ENCODE assay signal across 23 cellular contexts in genomic region chr14:63747836-63748235, GRCh38. TPM values are rescaled to one million over a fixed set of nuclear protein-coding genes. Genes with fewer than 3 reads are reported as not detected.
DNase-seq lines count a peak whose midpoint lies in the region; ATAC-seq and TF ChIP-seq lines count a peak whose summit lies in the region.
"Had no signal": no experiment of that assay in that cellular context is flagged by ENCODE, and none has a peak within 500 bp of the region (broad histone marks: within the 10 kb centered on the region; RNA-seq: fewer than 3 reads in every experiment).

No MANE protein-coding gene starts in this region.

- no peak overlapping the region for H3K27ac Mint-ChIP-seq in activated T-helper 17 cell treated with anti-CD3 and anti-CD28 coated beads, Interleukin-2, amount 50 U/mL, for 72 hours
- H3K27ac Mint-ChIP-seq: activated naive CD4-positive, alpha-beta T cell treated with anti-CD3 and anti-CD28 coated beads, Interleukin-2, amount 50 U/mL, for 24 hours; endodermal cell; natural killer cell treated with Interleukin-12 subunit alpha and Interleukin-12 subunit beta and Interleukin-15 and Interleukin-18, amount 100 ng/mL, for 72 hours; stimulated activated effector memory CD8-positive, alpha-beta T cell treated with anti-CD3 and anti-CD28 coated beads, Interleukin-12 subunit alpha, Interleukin-12 subunit beta, amount 100 ng/mL, for 72 hours had no signal

- peak overlapping the region; percentile 84 for H3K27ac ChIP-seq in 22Rv1
- H3K27ac ChIP-seq: prostate gland, tibial artery had no signal

- no peaks in the 10 kb centered on the region for H3K9me3 Mint-ChIP-seq in activated T-helper 17 cell treated with anti-CD3 and anti-CD28 coated beads, Interleukin-2, amount 50 U/mL, for 72 hours
- H3K9me3 Mint-ChIP-seq: activated naive CD4-positive, alpha-beta T cell treated with anti-CD3 and anti-CD28 coated beads, Interleukin-2, amount 50 U/mL, for 24 hours; natural killer cell treated with Interleukin-12 subunit alpha and Interleukin-12 subunit beta and Interleukin-15 and Interleukin-18, amount 100 ng/mL, for 72 hours; stimulated activated effector memory CD8-positive, alpha-beta T cell treated with anti-CD3 and anti-CD28 coated beads, Interleukin-12 subunit alpha, Interleukin-12 subunit beta, amount 100 ng/mL, for 72 hours had no signal

- ATAC-seq in GM18868 (IDR thresholded peaks at IDR 0.05; ENCODE audit: unreplicated experiment): peak; percentile 28
- peak; percentile 41 for ATAC-seq in HG03354 (IDR thresholded peaks at IDR 0.05; ENCODE audit: poor library complexity, severe bottlenecking, unreplicated experiment)
- no peak for ATAC-seq in activated T-helper 17 cell treated with anti-CD3 and anti-CD28 coated beads, Interleukin-2, amount 50 U/mL, for 72 hours (replicated peaks)
- ATAC-seq: natural killer cell treated with Interleukin-12 subunit alpha and Interleukin-12 subunit beta and Interleukin-15 and Interleukin-18, amount 100 ng/mL, for 72 hours; stimulated activated effector memory CD8-positive, alpha-beta T cell treated with anti-CD3 and anti-CD28 coated beads, Interleukin-12 subunit alpha, Interleukin-12 subunit beta, amount 100 ng/mL, for 72 hours had no signal

- no peak for TF ChIP-seq CTCF in 22Rv1 (IDR thresholded peaks at IDR 0.05)

- H3K27me3 Mint-ChIP-seq in activated T-helper 17 cell treated with anti-CD3 and anti-CD28 coated beads, Interleukin-2, amount 50 U/mL, for 72 hours: no peaks in the 10 kb centered on the region
- H3K27me3 Mint-ChIP-seq: activated naive CD4-positive, alpha-beta T cell treated with anti-CD3 and anti-CD28 coated beads, Interleukin-2, amount 50 U/mL, for 24 hours had no signal

- DNase-seq in SIG-M5 treated with dmso at 0.1 percent for 504 hours (lab: John Stamatoyannopoulos, UW; ENCODE audit: unreplicated experiment) (peak; percentile 79), NCI-H1436 treated with DMSO at 0.1 percent for 48 hours (lab: John Stamatoyannopoulos, UW) (no peak), NCI-H2081 (lab: John Stamatoyannopoulos, UW) (no peak)
- no peak for DNase-seq in stimulated activated CD4-positive, alpha-beta T cell treated with anti-CD3 and anti-CD28 coated beads, Interleukin-2, amount 100 ng/mL, for 48 hours
- DNase-seq: activated CD4-positive, alpha-beta T cell treated with anti-CD3 and anti-CD28 coated beads, Interleukin-2, amount 50 U/mL, for 4 hours; activated T-cell treated with anti-CD3 and anti-CD28 coated beads, Interleukin-2, amount 50 U/mL, for 1 hour; C1 segment of cervical spinal cord; DMS 273 treated with DMSO at 0.1 percent for 48 hours; endodermal cell; hippocampal formation; IMR-90; mesenchymal stem cell; NCI-H2029 treated with DMSO at 0.1 percent for 48 hours; NCI-H524 treated with DMSO at 0.1 percent for 48 hours; tibial artery had no signal

- H3K36me3 Mint-ChIP-seq in activated T-helper 17 cell treated with anti-CD3 and anti-CD28 coated beads, Interleukin-2, amount 50 U/mL, for 72 hours (ENCODE audit: low read depth): no peaks in the 10 kb centered on the region
- H3K36me3 Mint-ChIP-seq: activated naive CD4-positive, alpha-beta T cell treated with anti-CD3 and anti-CD28 coated beads, Interleukin-2, amount 50 U/mL, for 24 hours; natural killer cell treated with Interleukin-12 subunit alpha and Interleukin-12 subunit beta and Interleukin-15 and Interleukin-18, amount 100 ng/mL, for 72 hours had no signal

- H3K4me3 Mint-ChIP-seq in activated T-helper 17 cell treated with anti-CD3 and anti-CD28 coated beads, Interleukin-2, amount 50 U/mL, for 72 hours: no peak overlapping the region
- H3K4me3 Mint-ChIP-seq: activated naive CD4-positive, alpha-beta T cell treated with anti-CD3 and anti-CD28 coated beads, Interleukin-2, amount 50 U/mL, for 24 hours; endodermal cell; natural killer cell treated with Interleukin-12 subunit alpha and Interleukin-12 subunit beta and Interleukin-15 and Interleukin-18, amount 100 ng/mL, for 72 hours; stimulated activated effector memory CD8-positive, alpha-beta T cell treated with anti-CD3 and anti-CD28 coated beads, Interleukin-12 subunit alpha, Interleukin-12 subunit beta, amount 100 ng/mL, for 72 hours had no signal

- H3K4me1 Mint-ChIP-seq in activated T-helper 17 cell treated with anti-CD3 and anti-CD28 coated beads, Interleukin-2, amount 50 U/mL, for 72 hours: peaks cover 5% of the 10 kb centered on the region
- H3K4me1 Mint-ChIP-seq: endodermal cell had no signal

RNA-seq across cellular contexts. Expression of gene SGPP1, which starts 20.0 kb away (rescaled TPM):
- total RNA-seq in activated T-helper 17 cell treated with anti-CD3 and anti-CD28 coated beads, Interleukin-2, amount 50 U/mL, for 72 hours: 10 to 100 TPM in 1 of 2 donors, 1 to 10 TPM in 1; 7.7 to 11.1 TPM
